Comparison of ENCODE assay signal across 1 cellular context in the genomic region with DNA sequence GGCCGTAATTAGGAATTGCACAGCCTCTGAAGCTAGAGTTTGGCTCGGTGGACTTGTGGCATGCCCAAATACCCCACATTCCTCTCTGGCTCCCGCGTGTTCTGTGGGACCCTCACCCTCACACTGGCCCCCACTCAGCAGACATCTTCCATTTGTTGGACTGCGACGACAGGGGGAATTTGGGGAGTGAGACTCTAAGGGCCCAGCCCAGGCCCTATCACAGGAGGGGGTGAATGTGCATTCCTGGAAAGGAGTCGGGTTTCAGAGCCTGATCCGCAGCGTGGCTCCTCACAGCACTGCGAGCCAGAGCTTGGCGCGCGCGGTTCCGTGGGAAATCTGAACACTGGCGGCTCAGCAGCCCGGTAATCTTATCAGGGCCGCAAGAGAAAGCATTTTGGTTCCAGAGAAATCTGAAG.
TF ChIP-seq lines count a peak whose summit lies in the region.

No MANE protein-coding gene starts in this region.

TF ChIP-seq in HepG2, 621 proteins besides CTCF, POLR2A, EP300 and RAD21 (continued from another document):
- TF ChIP-seq, protein P1, sequence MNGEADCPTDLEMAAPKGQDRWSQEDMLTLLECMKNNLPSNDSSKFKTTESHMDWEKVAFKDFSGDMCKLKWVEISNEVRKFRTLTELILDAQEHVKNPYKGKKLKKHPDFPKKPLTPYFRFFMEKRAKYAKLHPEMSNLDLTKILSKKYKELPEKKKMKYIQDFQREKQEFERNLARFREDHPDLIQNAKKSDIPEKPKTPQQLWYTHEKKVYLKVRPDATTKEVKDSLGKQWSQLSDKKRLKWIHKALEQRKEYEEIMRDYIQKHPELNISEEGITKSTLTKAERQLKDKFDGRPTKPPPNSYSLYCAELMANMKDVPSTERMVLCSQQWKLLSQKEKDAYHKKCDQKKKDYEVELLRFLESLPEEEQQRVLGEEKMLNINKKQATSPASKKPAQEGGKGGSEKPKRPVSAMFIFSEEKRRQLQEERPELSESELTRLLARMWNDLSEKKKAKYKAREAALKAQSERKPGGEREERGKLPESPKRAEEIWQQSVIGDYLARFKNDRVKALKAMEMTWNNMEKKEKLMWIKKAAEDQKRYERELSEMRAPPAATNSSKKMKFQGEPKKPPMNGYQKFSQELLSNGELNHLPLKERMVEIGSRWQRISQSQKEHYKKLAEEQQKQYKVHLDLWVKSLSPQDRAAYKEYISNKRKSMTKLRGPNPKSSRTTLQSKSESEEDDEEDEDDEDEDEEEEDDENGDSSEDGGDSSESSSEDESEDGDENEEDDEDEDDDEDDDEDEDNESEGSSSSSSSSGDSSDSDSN (CRISPR knock-in tag; IDR thresholded peaks at IDR 0.05) = no peak
TF ChIP-seq in HepG2: peak in this region for 0.
